ENCODE assay signal across 5 cellular contexts in genomic region chr19:18531485-18531884, GRCh38.
"Had no signal": no experiment of that assay in that cellular context is flagged by ENCODE, and none has a peak within 500 bp of the region (broad histone marks: within the 10 kb centered on the region; RNA-seq: fewer than 3 reads in every experiment).

No MANE protein-coding gene starts in this region.

- H3K4me1 Mint-ChIP-seq: GM23338, H9 had no signal

- DNase-seq: H9, HCEC 1CT, KBM-7 had no signal

- H3K4me3 Mint-ChIP-seq: GM23338, H9, IgD-negative memory B cell had no signal

- H3K27ac Mint-ChIP-seq: GM23338, H9 had no signal

- H3K9me3 Mint-ChIP-seq: GM23338, H9, IgD-negative memory B cell had no signal

- H3K27me3 Mint-ChIP-seq: IgD-negative memory B cell had no signal

- ATAC-seq: GM23338 had no signal
